Comparison of ENCODE assay signal across 1 cellular context in genomic region chr3:142724682-142725351, GRCh38.
TF ChIP-seq lines count a peak whose summit lies in the region.

No MANE protein-coding gene starts in this region.

TF ChIP-seq in K562, 482 proteins besides CTCF, POLR2A, EP300 and RAD21 (continued from another document and continues in another):
- TF ChIP-seq CTBP1 (IDR thresholded peaks at IDR 0.05; ENCODE audit: borderline replicate concordance) (peak; percentile 77), NBN (IDR thresholded peaks at IDR 0.05; ENCODE audit: low read depth) (peak; percentile 51; the same call in 1 of the 2 replicates), HMGXB4 (CRISPR knock-in tag; IDR thresholded peaks at IDR 0.05) (0 out of 2 replicates have a peak, but pooled peaks have one; percentile 23), CREM (IDR thresholded peaks at IDR 0.05; ENCODE audit: low read depth) (0 out of 2 replicates have a peak, but pooled peaks have one; percentile 24), RBBP5 (IDR thresholded peaks at IDR 0.05; ENCODE audit: borderline replicate concordance, insufficient read depth, low read length, poor library complexity, severe bottlenecking) (peak; percentile 19), ZNF318 (IDR thresholded peaks at IDR 0.05; ENCODE audit: borderline replicate concordance in 1 of 2, low read depth in 1 of 2) (no peak), GATAD2A (IDR thresholded peaks at IDR 0.05) (no peak), CREB1 (IDR thresholded peaks at IDR 0.05) (no peak), CREB1 (CRISPR knock-in tag; IDR thresholded peaks at IDR 0.05) (0 out of 2 replicates have a peak, but pooled peaks have one; percentile 30), POLR2H (tag; IDR thresholded peaks at IDR 0.05; ENCODE audit: low read depth) (peak; percentile 25; the same call in 1 of the 2 replicates), TSHZ1 (CRISPR knock-in tag; IDR thresholded peaks at IDR 0.05) (no peak), ZNF133 (CRISPR knock-in tag; IDR thresholded peaks at IDR 0.05) (no peak), STAT6 (CRISPR knock-in tag; IDR thresholded peaks at IDR 0.05) (no peak), TRIM28 (IDR thresholded peaks at IDR 0.05) (no peak), TFE3 (CRISPR knock-in tag; IDR thresholded peaks at IDR 0.05) (no peak), CEBPZ (IDR thresholded peaks at IDR 0.05; ENCODE audit: borderline replicate concordance, low read depth, low read length) (no peak), ARNT (IDR thresholded peaks at IDR 0.05) (no peak; a peak in 1 of 4 replicates), THAP12 (CRISPR knock-in tag; IDR thresholded peaks at IDR 0.05) (0 out of 2 replicates have a peak, but pooled peaks have one; percentile 25), NFE2 (IDR thresholded peaks at IDR 0.05; ENCODE audit: low read depth) (no peak), ZNF232 (CRISPR knock-in tag; IDR thresholded peaks at IDR 0.05) (0 out of 2 replicates have a peak, but pooled peaks have one; percentile 75), ZNF217 (CRISPR knock-in tag; IDR thresholded peaks at IDR 0.05) (no peak), ZNF655 (CRISPR knock-in tag; IDR thresholded peaks at IDR 0.05) (no peak), ZNF764 (CRISPR knock-in tag; IDR thresholded peaks at IDR 0.05; ENCODE audit: low read depth) (no peak), ETS2 (tag; IDR thresholded peaks at IDR 0.05; ENCODE audit: borderline replicate concordance, poor library complexity, severe bottlenecking) (no peak), ZNF830 (CRISPR knock-in tag; IDR thresholded peaks at IDR 0.05) (no peak)
